In the genomic region with DNA sequence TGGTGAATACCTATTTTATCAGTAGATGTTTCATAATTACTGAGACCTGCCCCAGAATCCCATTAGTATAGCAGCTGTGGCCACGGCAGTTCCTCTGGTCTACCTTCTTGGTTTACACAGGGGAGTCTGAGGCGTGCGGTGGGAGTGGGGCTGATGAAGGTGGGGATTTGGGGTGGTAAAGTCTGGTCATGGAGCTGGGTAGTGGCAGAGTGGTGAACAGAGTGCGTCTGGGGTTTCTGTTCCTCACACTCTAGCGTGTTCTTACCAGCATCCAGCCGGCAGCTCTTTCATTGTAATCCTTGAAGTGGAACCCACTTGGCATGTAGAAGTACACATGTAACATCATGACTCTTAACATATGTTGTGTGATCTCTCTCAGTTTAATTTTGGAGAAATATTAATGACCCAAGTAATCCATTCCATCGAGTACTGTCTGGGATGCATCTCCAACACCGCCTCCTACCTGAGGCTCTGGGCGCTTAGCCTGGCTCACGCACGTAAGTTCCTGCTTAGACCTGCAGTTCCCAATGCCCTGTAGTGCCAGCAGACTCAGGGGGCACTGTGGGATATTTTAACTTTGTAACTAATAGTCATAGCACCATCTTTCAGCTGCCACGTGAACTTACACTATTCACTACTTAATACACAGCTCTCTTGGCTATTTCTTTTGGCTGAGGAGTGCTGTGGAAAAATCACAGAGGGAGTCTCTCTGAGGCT, we compare ENCODE assay signal across 2 cellular contexts.
TF ChIP-seq lines count a peak whose summit lies in the region.

No MANE protein-coding gene starts in this region.

TF ChIP-seq in HCT116, 20 proteins besides CTCF, POLR2A, EP300 and RAD21:
- TF ChIP-seq ZNF274 (IDR thresholded peaks at IDR 0.05; ENCODE audit: low read depth, low read length) = no peak
- no peak for TF ChIP-seq YY1 (IDR thresholded peaks at IDR 0.05; ENCODE audit: extremely low read depth, insufficient replicate concordance, low read depth, low read length)
- TF ChIP-seq, protein P1, sequence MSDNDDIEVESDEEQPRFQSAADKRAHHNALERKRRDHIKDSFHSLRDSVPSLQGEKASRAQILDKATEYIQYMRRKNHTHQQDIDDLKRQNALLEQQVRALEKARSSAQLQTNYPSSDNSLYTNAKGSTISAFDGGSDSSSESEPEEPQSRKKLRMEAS (IDR thresholded peaks at IDR 0.05) = no peak
- no peak for TF ChIP-seq FOSL1 (IDR thresholded peaks at IDR 0.05; ENCODE audit: low read depth)
- no peak for TF ChIP-seq JUND (IDR thresholded peaks at IDR 0.05)
- no peak for TF ChIP-seq TCF7L2 (IDR thresholded peaks at IDR 0.05; ENCODE audit: borderline replicate concordance, extremely low read depth, insufficient read depth, insufficient read length)
- no peak for TF ChIP-seq SIN3A (IDR thresholded peaks at IDR 0.05; ENCODE audit: low read depth)
- no peak for TF ChIP-seq EGR1 (IDR thresholded peaks at IDR 0.05; ENCODE audit: low read depth)
- TF ChIP-seq ELF1 (IDR thresholded peaks at IDR 0.05; ENCODE audit: borderline replicate concordance, low read depth) = no peak
- TF ChIP-seq EZH2phosphoT487 (IDR thresholded peaks at IDR 0.05; ENCODE audit: borderline replicate concordance) = no peak

TF ChIP-seq in GM12878, 131 proteins besides CTCF, POLR2A, EP300 and RAD21:
- TF ChIP-seq LARP7 (IDR thresholded peaks at IDR 0.05) (no peak), SPI1 (IDR thresholded peaks at IDR 0.05; ENCODE audit: borderline replicate concordance, insufficient read depth, low read depth, low read length) (peak; percentile 64; the same call in 1 of the 2 replicates), STAT3 (IDR thresholded peaks at IDR 0.05; ENCODE audit: low read depth, low read length) (no peak)
- TF ChIP-seq, protein P2, sequence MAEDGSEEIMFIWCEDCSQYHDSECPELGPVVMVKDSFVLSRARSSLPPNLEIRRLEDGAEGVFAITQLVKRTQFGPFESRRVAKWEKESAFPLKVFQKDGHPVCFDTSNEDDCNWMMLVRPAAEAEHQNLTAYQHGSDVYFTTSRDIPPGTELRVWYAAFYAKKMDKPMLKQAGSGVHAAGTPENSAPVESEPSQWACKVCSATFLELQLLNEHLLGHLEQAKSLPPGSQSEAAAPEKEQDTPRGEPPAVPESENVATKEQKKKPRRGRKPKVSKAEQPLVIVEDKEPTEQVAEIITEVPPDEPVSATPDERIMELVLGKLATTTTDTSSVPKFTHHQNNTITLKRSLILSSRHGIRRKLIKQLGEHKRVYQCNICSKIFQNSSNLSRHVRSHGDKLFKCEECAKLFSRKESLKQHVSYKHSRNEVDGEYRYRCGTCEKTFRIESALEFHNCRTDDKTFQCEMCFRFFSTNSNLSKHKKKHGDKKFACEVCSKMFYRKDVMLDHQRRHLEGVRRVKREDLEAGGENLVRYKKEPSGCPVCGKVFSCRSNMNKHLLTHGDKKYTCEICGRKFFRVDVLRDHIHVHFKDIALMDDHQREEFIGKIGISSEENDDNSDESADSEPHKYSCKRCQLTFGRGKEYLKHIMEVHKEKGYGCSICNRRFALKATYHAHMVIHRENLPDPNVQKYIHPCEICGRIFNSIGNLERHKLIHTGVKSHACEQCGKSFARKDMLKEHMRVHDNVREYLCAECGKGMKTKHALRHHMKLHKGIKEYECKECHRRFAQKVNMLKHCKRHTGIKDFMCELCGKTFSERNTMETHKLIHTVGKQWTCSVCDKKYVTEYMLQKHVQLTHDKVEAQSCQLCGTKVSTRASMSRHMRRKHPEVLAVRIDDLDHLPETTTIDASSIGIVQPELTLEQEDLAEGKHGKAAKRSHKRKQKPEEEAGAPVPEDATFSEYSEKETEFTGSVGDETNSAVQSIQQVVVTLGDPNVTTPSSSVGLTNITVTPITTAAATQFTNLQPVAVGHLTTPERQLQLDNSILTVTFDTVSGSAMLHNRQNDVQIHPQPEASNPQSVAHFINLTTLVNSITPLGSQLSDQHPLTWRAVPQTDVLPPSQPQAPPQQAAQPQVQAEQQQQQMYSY (CRISPR knock-in tag; IDR thresholded peaks at IDR 0.05) = no peak
